12 cellular contexts compared by ENCODE assay signal in genomic region chr11:12089041-12089440, GRCh38. TPM values are rescaled to one million over a fixed set of nuclear protein-coding genes. Genes with fewer than 3 reads are reported as not detected.
DNase-seq lines count a peak whose midpoint lies in the region; ATAC-seq and TF ChIP-seq lines count a peak whose summit lies in the region.
"Had no signal": no experiment of that assay in that cellular context is flagged by ENCODE, and none has a peak within 500 bp of the region (broad histone marks: within the 10 kb centered on the region; RNA-seq: fewer than 3 reads in every experiment).

No MANE protein-coding gene starts in this region.

- H3K9ac ChIP-seq in neuronal stem cell (ENCODE audit: low read depth, low read length, poor library complexity), result no peak overlapping the region

- H3K79me1 ChIP-seq in neuronal stem cell (ENCODE audit: low read depth, low read length), result no peaks in the 10 kb centered on the region

- no peak overlapping the region for H2BK5ac ChIP-seq in neuronal stem cell (ENCODE audit: low read length)

- H3K4me3 ChIP-seq in neuronal stem cell (ENCODE audit: low read length in 2 of 2) (no peak overlapping the region), body of pancreas (no peak overlapping the region)

- no peak for TF ChIP-seq CTCF in CD14-positive monocyte (IDR thresholded peaks at IDR 0.05)
- TF ChIP-seq CTCF in HFFc6 (IDR thresholded peaks at IDR 0.05), result no peak
- no peak for TF ChIP-seq CTCF in body of pancreas (IDR thresholded peaks at IDR 0.05)

- H3K18ac ChIP-seq in neuronal stem cell (ENCODE audit: low read length), result no peak overlapping the region

- peak overlapping the region; percentile 30 for H2AFZ ChIP-seq in neuronal stem cell (ENCODE audit: low read length)

- H2BK15ac ChIP-seq in neuronal stem cell (ENCODE audit: low read length), result no peak overlapping the region

- H3K36me3 Mint-ChIP-seq in CD14-positive monocyte (peaks cover 0 to 6% of the 10 kb centered on the region in 2 donors), HFFc6 (ENCODE audit: low read depth) (peaks cover 31% of the 10 kb centered on the region; the same call in 1 of the 2 replicates)
- H3K36me3 Mint-ChIP-seq in dendritic cell treated with granulocyte-macrophage colony-stimulating factor and Interleukin-4, amounts not matched to agents 40 ng/mL and 50 ng/mL, for 4 days (ENCODE audit: low read depth), result no peaks in the 10 kb centered on the region
- H3K36me3 Mint-ChIP-seq in naive thymus-derived CD8-positive, alpha-beta T cell, result no peaks in the 10 kb centered on the region
- H3K36me3 Mint-ChIP-seq: CD8-positive, alpha-beta T cell had no signal

- H3K4me3 Mint-ChIP-seq in CD14-positive monocyte (no peak overlapping the region), HFFc6 (peak overlapping the region; percentile 95; the same call in 1 of the 2 replicates)
- no peak overlapping the region for H3K4me3 Mint-ChIP-seq in dendritic cell treated with granulocyte-macrophage colony-stimulating factor and Interleukin-4, amounts not matched to agents 40 ng/mL and 50 ng/mL, for 4 days
- no peak overlapping the region for H3K4me3 Mint-ChIP-seq in naive thymus-derived CD8-positive, alpha-beta T cell
- H3K4me3 Mint-ChIP-seq: CD8-positive, alpha-beta T cell had no signal

- H3K36me3 ChIP-seq in neuronal stem cell (replicated peaks in 1 of 2; ENCODE audit: control insufficient read depth in 2 of 2, insufficient read depth in 2 of 2, low read length in 2 of 2), result no peaks in the 10 kb centered on the region
- no peaks in the 10 kb centered on the region for H3K36me3 ChIP-seq in body of pancreas (replicated peaks in 1 of 2; ENCODE audit: insufficient read depth in 1 of 2, low read depth in 2 of 2)
- H3K36me3 ChIP-seq: WERI-Rb-1 had no signal

- H3K4me2 ChIP-seq in neuronal stem cell (ENCODE audit: insufficient read depth, low read length, poor library complexity, severe bottlenecking), result no peak overlapping the region

- peaks cover 0 to 7% (median 0%) of the 10 kb centered on the region in 7 donors for H3K9me3 Mint-ChIP-seq in CD14-positive monocyte
- H3K9me3 Mint-ChIP-seq in HFFc6, result peaks cover 1% of the 10 kb centered on the region; the same call in 1 of the 2 replicates
- H3K9me3 Mint-ChIP-seq in dendritic cell treated with granulocyte-macrophage colony-stimulating factor and Interleukin-4, amounts not matched to agents 40 ng/mL and 50 ng/mL, for 4 days, result no peaks in the 10 kb centered on the region
- H3K9me3 Mint-ChIP-seq in naive thymus-derived CD8-positive, alpha-beta T cell, result no peaks in the 10 kb centered on the region
- H3K9me3 Mint-ChIP-seq: CD8-positive, alpha-beta T cell had no signal

- no peak overlapping the region for H4K91ac ChIP-seq in neuronal stem cell (ENCODE audit: low read depth, low read length, poor library complexity)

- H3K27me3 ChIP-seq in neuronal stem cell (ENCODE audit: control insufficient read depth in 3 of 3, insufficient read depth in 3 of 3, low read depth in 1 of 3, low read length in 3 of 3) (peaks cover 0 to 8% (median 0%) of the 10 kb centered on the region in 3 experiments), body of pancreas (no peaks in the 10 kb centered on the region)

- no peak for TF ChIP-seq POLR2A in body of pancreas (IDR thresholded peaks at IDR 0.05)

- peaks cover 0 to 12% (median 1%) of the 10 kb centered on the region in 3 donors for H3K27me3 Mint-ChIP-seq in CD14-positive monocyte (ENCODE audit: low read depth in 3 of 3)
- H3K27me3 Mint-ChIP-seq in HFFc6 (ENCODE audit: insufficient read depth), result peaks cover 18% of the 10 kb centered on the region
- no peaks in the 10 kb centered on the region for H3K27me3 Mint-ChIP-seq in dendritic cell treated with granulocyte-macrophage colony-stimulating factor and Interleukin-4, amounts not matched to agents 40 ng/mL and 50 ng/mL, for 4 days
- H3K27me3 Mint-ChIP-seq in naive thymus-derived CD8-positive, alpha-beta T cell, result no peaks in the 10 kb centered on the region

- H3K27ac Mint-ChIP-seq in CD14-positive monocyte (peak overlapping the region in 6 of 7 donors; percentile 80 to 90 (median 86)), HFFc6 (peak overlapping the region; percentile 100)
- peak overlapping the region; percentile 86 for H3K27ac Mint-ChIP-seq in dendritic cell treated with granulocyte-macrophage colony-stimulating factor and Interleukin-4, amounts not matched to agents 40 ng/mL and 50 ng/mL, for 4 days
- H3K27ac Mint-ChIP-seq in naive thymus-derived CD8-positive, alpha-beta T cell, result peak overlapping the region in 3 of 10 donors; percentile 41 to 59 (median 53)
- H3K27ac Mint-ChIP-seq: CD8-positive, alpha-beta T cell had no signal

- H3K4me1 ChIP-seq in neuronal stem cell (ENCODE audit: control insufficient read depth in 2 of 2, insufficient read depth in 1 of 2, low read depth in 1 of 2, low read length in 2 of 2) (peaks cover 2 to 17% of the 10 kb centered on the region in 2 donors), body of pancreas (no peaks in the 10 kb centered on the region)

- H3K23ac ChIP-seq in neuronal stem cell (ENCODE audit: low read depth, low read length, poor library complexity), result no peak overlapping the region

- H2BK12ac ChIP-seq in neuronal stem cell (ENCODE audit: low read length), result no peak overlapping the region

- H3K27ac ChIP-seq in neuronal stem cell (replicated peaks; ENCODE audit: low read length), result no peak overlapping the region
- no peak overlapping the region for H3K27ac ChIP-seq in body of pancreas
- H3K27ac ChIP-seq: WERI-Rb-1 had no signal

- no CpG with 5 or more reads among the region's 4 CpGs for WGBS in neuronal stem cell (ENCODE audit: extremely low coverage in 2 of 2, insufficient read length in 2 of 2, insufficient replicate concordance in 1 of 2), 2 donors
- 81 to 93% methylated on average over 4 of the region's 4 CpGs for WGBS in body of pancreas, 2 donors

- no peak overlapping the region for H4K8ac ChIP-seq in neuronal stem cell (ENCODE audit: low read depth, low read length)

- no peak overlapping the region for H2AK5ac ChIP-seq in neuronal stem cell (ENCODE audit: low read depth, low read length)

- POLR2A ChIA-PET in naive thymus-derived CD8-positive, alpha-beta T cell (lab: Charles Lee), result no interaction called here

- H3K4me1 Mint-ChIP-seq in CD14-positive monocyte, result peaks cover 79% of the 10 kb centered on the region
- peaks cover 89% of the 10 kb centered on the region for H3K4me1 Mint-ChIP-seq in HFFc6 (ENCODE audit: low read depth)
- H3K4me1 Mint-ChIP-seq in dendritic cell treated with granulocyte-macrophage colony-stimulating factor and Interleukin-4, amounts not matched to agents 40 ng/mL and 50 ng/mL, for 4 days (ENCODE audit: low read depth), result peaks cover 82% of the 10 kb centered on the region
- peaks cover 34 to 70% (median 60%) of the 10 kb centered on the region in 4 donors for H3K4me1 Mint-ChIP-seq in naive thymus-derived CD8-positive, alpha-beta T cell

- intact Hi-C loops in CD14-positive monocyte (cut with micrococcal nuclease) (no loop called here), body of pancreas (cut with DNase I) (no loop called here)
- intact Hi-C loops in dendritic cell treated with granulocyte-macrophage colony-stimulating factor and Interleukin-4, amounts not matched to agents 40 ng/mL and 50 ng/mL, for 4 days (cut with micrococcal nuclease), result no loop called here

- H3K9me3 ChIP-seq in neuronal stem cell (replicated peaks in 1 of 2; ENCODE audit: control insufficient read depth in 2 of 2, insufficient read depth in 1 of 2, low read depth in 1 of 2, low read length in 2 of 2) (no peaks in the 10 kb centered on the region), body of pancreas (no peaks in the 10 kb centered on the region)

- H2BK120ac ChIP-seq in neuronal stem cell (ENCODE audit: low read depth, low read length), result no peak overlapping the region

- DNase-seq in CD14-positive monocyte (ENCODE audit: low spot score) (no peak), HFFc6 (no peak), neuronal stem cell (ENCODE audit: low spot score) (no peak), NCI-H510A treated with DMSO at 0.1 percent for 48 hours (lab: John Stamatoyannopoulos, UW) (no peak), body of pancreas (no peak)
- DNase-seq in activated CD4-positive, CD25-positive, alpha-beta regulatory T cell treated with anti-CD3 and anti-CD28 coated beads, Interleukin-2, amount 50 U/mL, for 72 hours, result no peak
- no peak for DNase-seq in naive thymus-derived CD8-positive, alpha-beta T cell
- DNase-seq: CD8-positive, alpha-beta T cell; NCI-H1092 treated with DMSO at 0.1 percent for 48 hours; stimulated activated CD4-positive, alpha-beta T cell treated with anti-CD3 and anti-CD28 coated beads, Interleukin-2, amount 100 ng/mL, for 48 hours; WERI-Rb-1 had no signal

- no peak for ATAC-seq in body of pancreas
- ATAC-seq in naive thymus-derived CD8-positive, alpha-beta T cell, result no peak
- ATAC-seq: CD8-positive, alpha-beta T cell had no signal

- no peak overlapping the region for H3K4ac ChIP-seq in neuronal stem cell (ENCODE audit: low read length)

- H3K14ac ChIP-seq in neuronal stem cell (ENCODE audit: low read length), result no peak overlapping the region

RNA-seq across cellular contexts. Expression of gene MICAL2, which starts 21.3 kb away (rescaled TPM):
- 10 to 100 TPM; 39.8 to 72.5 TPM for polyA plus RNA-seq in CD14-positive monocyte
- 100 to 1,000 TPM; 199 to 252 (median 233) TPM for total RNA-seq in HFFc6 (2021; fragmentation: NEBNext Ultra II Directional; extraction: Animal tissue kit (Norgen Biotek cat#: 25700))
- 0.36 TPM for polyA plus RNA-seq in neuronal stem cell (2013, experiment 1 of 2)
- polyA plus RNA-seq in neuronal stem cell (2013, experiment 2 of 2), result 0.26 TPM
- total RNA-seq in body of pancreas, result 10 to 100 TPM; 16.6 to 24.4 TPM
- 1 to 10 TPM; 5.0 to 7.0 TPM for total RNA-seq in naive thymus-derived CD8-positive, alpha-beta T cell
- 10 to 100 TPM in 1 of 3 donors, 1 to 10 TPM in 2; 2.3 to 12.3 (median 2.8) TPM for polyA plus RNA-seq in naive thymus-derived CD8-positive, alpha-beta T cell

Comparison
In these comparisons a context has a peak if more than half of its experiments do, and no peak if none do; other contexts are left out.
1. RNA of gene MICAL2, which starts 21.3 kb away (total RNA-seq): 199 to 252 TPM in HFFc6; 16.6 to 24.4 TPM in body of pancreas and 5.0 to 7.0 TPM in naive thymus-derived CD8-positive, alpha-beta T cell; every median in the first group is over 4 times any median in the second.